In genomic region chr4:16916719-16917337, GRCh38 we compare ENCODE assay signal across 8 cellular contexts. TPM values are rescaled to one million over a fixed set of nuclear protein-coding genes. Genes with fewer than 3 reads are reported as not detected.
A peak's percentile ranks its signal among the peaks of the same experiment; 100 is the strongest.
DNase-seq lines count a peak whose midpoint lies in the region; ATAC-seq lines count a peak whose summit lies in the region.

No MANE protein-coding gene starts in this region.

- peak; percentile 95 for DNase-seq in ELF-1 (ENCODE audit: low read depth, low spot score)
- peak in 68 of 76 experiments; percentile 1 to 72 (median 30) for DNase-seq in HUDEP-2 (lab: John Stamatoyannopoulos, UW; ENCODE audit: unreplicated experiment in 76 of 76)
- DNase-seq in SK-N-DZ (ENCODE audit: low spot score) = peak; percentile 62
- peak; percentile 53 for DNase-seq in activated gamma-delta T cell treated with anti-CD3 and anti-CD28 coated beads, Interleukin-2, amount 50 U/mL, for 16 hours (ENCODE audit: low read depth)
- DNase-seq in iPS DF 19.7 (ENCODE audit: low read depth, low spot score) = peak; percentile 71
- peak; percentile 51 for DNase-seq in stimulated activated CD8-positive, alpha-beta memory T cell treated with anti-CD3 and anti-CD28 coated beads, Interleukin-12 subunit alpha, Interleukin-12 subunit beta, amount 100 ng/mL, for 1 hour (ENCODE audit: low read depth)
- DNase-seq in NCI-H345 (lab: John Stamatoyannopoulos, UW) = no peak

- ATAC-seq in GM21619 (IDR thresholded peaks at IDR 0.05; ENCODE audit: unreplicated experiment) = peak; percentile 99

RNA-seq across cellular contexts. Expression of gene LDB2, which starts 18.4 kb away (rescaled TPM):
- 4.7 and 5.3 TPM in 2 replicates for polyA plus RNA-seq in SK-N-DZ (2014; cell fraction: cytosol; rRNA removed)
- 2.4 and 4.3 TPM in 2 replicates for polyA plus RNA-seq in SK-N-DZ (2014; cell fraction: nucleus; rRNA removed)
